30 cellular contexts compared by ENCODE assay signal in the genomic region with DNA sequence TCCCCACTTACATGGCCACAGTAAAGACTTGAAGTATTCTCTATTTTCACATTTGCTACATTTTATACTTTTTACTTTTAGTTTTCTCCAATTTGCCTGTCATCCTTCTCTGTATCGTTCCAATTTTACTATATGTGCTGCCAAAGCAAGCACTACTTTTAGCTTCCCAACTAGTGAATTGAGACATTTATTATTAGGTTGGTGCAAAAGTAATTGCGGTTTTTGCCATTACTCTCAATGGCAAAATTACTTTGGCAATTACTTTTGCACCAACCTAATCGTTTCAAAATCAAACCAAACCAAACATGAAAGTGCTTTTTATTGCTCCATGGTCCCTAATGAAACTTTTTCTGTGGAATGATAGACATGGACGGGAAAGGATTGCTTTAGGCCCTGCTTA.
"Had no signal": no experiment of that assay in that cellular context is flagged by ENCODE, and none has a peak within 500 bp of the region (broad histone marks: within the 10 kb centered on the region; RNA-seq: fewer than 3 reads in every experiment).

No MANE protein-coding gene starts in this region.

- H3K9me3 Mint-ChIP-seq: activated B cell treated with CpG ODN at 0.5 μM for 24 hours; activated naive CD4-positive, alpha-beta T cell treated with anti-CD3 and anti-CD28 coated beads, Interleukin-2, amount 50 U/mL, for 24 hours; activated naive CD8-positive, alpha-beta T cell treated with anti-CD3 and anti-CD28 coated beads for 36 hours; activated naive CD8-positive, alpha-beta T cell treated with anti-CD3 and anti-CD28 coated beads, Interleukin-2, amount 50 U/mL, for 24 hours; activated T-cell treated with anti-CD3 and anti-CD28 coated beads, Interleukin-2, amount 50 U/mL, for 4 hours; activated T-helper 17 cell treated with anti-CD3 and anti-CD28 coated beads, Interleukin-2, amount 50 U/mL, for 72 hours; endodermal cell; T-helper 2 cell treated with Interferon-gamma antibody and Interleukin-4, amounts not matched to agents 5 μg/mL and 100 μg/mL, for 36 hours had no signal

- H3K4me3 Mint-ChIP-seq: activated B cell treated with CpG ODN at 0.5 μM for 24 hours; activated CD4-positive, alpha-beta memory T cell treated with anti-CD3 and anti-CD28 coated beads, Interleukin-2, amount 10 ng/mL, durations not matched to agents 7 days and 5 days; activated naive CD4-positive, alpha-beta T cell treated with anti-CD3 and anti-CD28 coated beads for 36 hours; activated naive CD4-positive, alpha-beta T cell treated with anti-CD3 and anti-CD28 coated beads, Interleukin-2, amount 50 U/mL, for 24 hours; activated naive CD8-positive, alpha-beta T cell treated with anti-CD3 and anti-CD28 coated beads for 36 hours; activated naive CD8-positive, alpha-beta T cell treated with anti-CD3 and anti-CD28 coated beads, Interleukin-2, amount 50 U/mL, for 24 hours; activated T-cell treated with anti-CD3 and anti-CD28 coated beads, Interleukin-2, amount 50 U/mL, for 4 hours; activated T-helper 17 cell treated with anti-CD3 and anti-CD28 coated beads, Interleukin-2, amount 50 U/mL, for 72 hours; endodermal cell; T-helper 17 cell; T-helper 2 cell treated with Interferon-gamma antibody and Interleukin-4, amounts not matched to agents 5 μg/mL and 100 μg/mL, for 36 hours had no signal

- DNase-seq: activated B cell treated with CpG ODN at 0.5 μM for 24 hours; activated CD4-positive, alpha-beta memory T cell treated with anti-CD3 and anti-CD28 coated beads, Interleukin-2, amount 10 ng/mL, durations not matched to agents 7 days and 5 days; activated CD4-positive, alpha-beta T cell treated with anti-CD3 and anti-CD28 coated beads for 48 hours; activated CD4-positive, alpha-beta T cell treated with anti-CD3 and anti-CD28 coated beads, Interleukin-2, amount 50 U/mL, for 4 hours; activated CD8-positive, alpha-beta memory T cell treated with anti-CD3 and anti-CD28 coated beads, Interleukin-2, amount 50 U/mL, for 48 hours; activated effector memory CD4-positive, alpha-beta T cell treated with Interleukin-2 at 50 U/mL for 16 hours; activated gamma-delta T cell treated with Interleukin-2 at 50 U/mL for 16 hours; activated naive CD4-positive, alpha-beta T cell treated with anti-CD3 and anti-CD28 coated beads for 36 hours; activated naive CD8-positive, alpha-beta T cell treated with anti-CD3 and anti-CD28 coated beads for 36 hours; activated naive CD8-positive, alpha-beta T cell treated with anti-CD3 and anti-CD28 coated beads, Interleukin-2, amount 50 U/mL, for 24 hours; activated T-cell treated with anti-CD3 and anti-CD28 coated beads, Interleukin-2, amount 50 U/mL, for 4 hours; adrenal gland; amygdala; aorta; body of pancreas; central memory CD4-positive, alpha-beta T cell; cerebellar nuclear complex; colonic mucosa; dorsolateral prefrontal cortex; effector memory CD4-positive, alpha-beta T cell; endodermal cell; foreskin fibroblast; head of caudate nucleus; T-helper 1 cell; T-helper 17 cell; T1000; WERI-Rb-1 had no signal

- H3K36me3 Mint-ChIP-seq: activated naive CD4-positive, alpha-beta T cell treated with anti-CD3 and anti-CD28 coated beads, Interleukin-2, amount 50 U/mL, for 24 hours; activated naive CD8-positive, alpha-beta T cell treated with anti-CD3 and anti-CD28 coated beads for 36 hours had no signal

- H3K27ac Mint-ChIP-seq: activated B cell treated with CpG ODN at 0.5 μM for 24 hours; activated CD4-positive, alpha-beta memory T cell treated with anti-CD3 and anti-CD28 coated beads, Interleukin-2, amount 10 ng/mL, durations not matched to agents 7 days and 5 days; activated naive CD4-positive, alpha-beta T cell treated with anti-CD3 and anti-CD28 coated beads for 36 hours; activated naive CD4-positive, alpha-beta T cell treated with anti-CD3 and anti-CD28 coated beads, Interleukin-2, amount 50 U/mL, for 24 hours; activated naive CD8-positive, alpha-beta T cell treated with anti-CD3 and anti-CD28 coated beads for 36 hours; activated naive CD8-positive, alpha-beta T cell treated with anti-CD3 and anti-CD28 coated beads, Interleukin-2, amount 50 U/mL, for 24 hours; activated T-helper 17 cell treated with anti-CD3 and anti-CD28 coated beads, Interleukin-2, amount 50 U/mL, for 72 hours; endodermal cell; T-helper 17 cell; T-helper 2 cell treated with Interferon-gamma antibody and Interleukin-4, amounts not matched to agents 5 μg/mL and 100 μg/mL, for 36 hours had no signal

- H3K4me1 Mint-ChIP-seq: activated B cell treated with CpG ODN at 0.5 μM for 24 hours; activated CD4-positive, alpha-beta memory T cell treated with anti-CD3 and anti-CD28 coated beads, Interleukin-2, amount 10 ng/mL, durations not matched to agents 7 days and 5 days; activated naive CD4-positive, alpha-beta T cell treated with anti-CD3 and anti-CD28 coated beads, Interleukin-2, amount 50 U/mL, for 24 hours; activated naive CD8-positive, alpha-beta T cell treated with anti-CD3 and anti-CD28 coated beads for 36 hours; activated naive CD8-positive, alpha-beta T cell treated with anti-CD3 and anti-CD28 coated beads, Interleukin-2, amount 50 U/mL, for 24 hours; activated T-helper 17 cell treated with anti-CD3 and anti-CD28 coated beads, Interleukin-2, amount 50 U/mL, for 72 hours; T-helper 17 cell had no signal
